ENCODE assay signal across 19 cellular contexts in the genomic region with DNA sequence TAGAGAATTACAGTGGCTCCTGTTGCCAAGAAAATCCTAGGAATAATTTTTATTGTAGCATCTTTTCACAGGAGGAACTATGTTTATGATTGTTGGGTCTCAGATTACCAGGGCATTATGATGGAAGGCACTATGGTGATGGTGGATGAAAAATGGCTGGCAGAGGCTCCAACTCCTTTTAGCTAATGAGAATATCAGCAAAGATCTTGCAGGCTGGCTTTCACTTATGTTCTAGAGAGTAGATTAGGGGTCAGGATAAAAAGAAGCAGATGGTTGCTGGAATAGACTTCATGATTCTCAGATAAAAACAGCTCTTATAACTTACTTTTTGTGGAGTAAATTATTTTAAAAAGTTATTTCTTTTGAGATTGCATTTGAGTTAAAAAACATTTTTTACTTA.
DNase-seq lines count a peak whose midpoint lies in the region; ATAC-seq and TF ChIP-seq lines count a peak whose summit lies in the region.
"Had no signal": no experiment of that assay in that cellular context is flagged by ENCODE, and none has a peak within 500 bp of the region (broad histone marks: within the 10 kb centered on the region; RNA-seq: fewer than 3 reads in every experiment).

No MANE protein-coding gene starts in this region.

- no peak overlapping the region for H2BK12ac ChIP-seq in neuronal stem cell (ENCODE audit: low read length)

- no peak overlapping the region for H2AK5ac ChIP-seq in neuronal stem cell (ENCODE audit: low read depth, low read length)

- H3K4me1 ChIP-seq in neuronal stem cell (ENCODE audit: control insufficient read depth in 2 of 2, insufficient read depth in 1 of 2, low read depth in 1 of 2, low read length in 2 of 2) = no peaks in the 10 kb centered on the region
- H3K4me1 ChIP-seq: BE2C, BLaER1 had no signal

- no peak overlapping the region for H3K14ac ChIP-seq in neuronal stem cell (ENCODE audit: low read length)

- H3K27ac ChIP-seq in neuronal stem cell (replicated peaks; ENCODE audit: low read length) = no peak overlapping the region
- H3K27ac ChIP-seq: BLaER1 had no signal

- no peak overlapping the region for H3K9ac ChIP-seq in neuronal stem cell (ENCODE audit: low read depth, low read length, poor library complexity)
- H3K9ac ChIP-seq: BLaER1 had no signal

- no peak overlapping the region for H3K18ac ChIP-seq in neuronal stem cell (ENCODE audit: low read length)

- H3K9me3 ChIP-seq in neuronal stem cell (replicated peaks in 1 of 2; ENCODE audit: control insufficient read depth in 2 of 2, insufficient read depth in 1 of 2, low read depth in 1 of 2, low read length in 2 of 2) = no peaks in the 10 kb centered on the region
- H3K9me3 ChIP-seq: BE2C, BLaER1 had no signal

- H3K79me1 ChIP-seq in neuronal stem cell (ENCODE audit: low read depth, low read length) = no peaks in the 10 kb centered on the region

- H2BK5ac ChIP-seq in neuronal stem cell (ENCODE audit: low read length) = no peak overlapping the region

- H3K23ac ChIP-seq in neuronal stem cell (ENCODE audit: low read depth, low read length, poor library complexity) = no peak overlapping the region

- H3K27me3 ChIP-seq in neuronal stem cell (ENCODE audit: control insufficient read depth in 3 of 3, insufficient read depth in 3 of 3, low read depth in 1 of 3, low read length in 3 of 3) = no peaks in the 10 kb centered on the region
- H3K27me3 ChIP-seq: BE2C, BLaER1 had no signal

- H2BK120ac ChIP-seq in neuronal stem cell (ENCODE audit: low read depth, low read length) = no peak overlapping the region

- no peak overlapping the region for H4K91ac ChIP-seq in neuronal stem cell (ENCODE audit: low read depth, low read length, poor library complexity)

- H2BK15ac ChIP-seq in neuronal stem cell (ENCODE audit: low read length) = no peak overlapping the region

- no peaks in the 10 kb centered on the region for H3K36me3 ChIP-seq in neuronal stem cell (replicated peaks in 1 of 2; ENCODE audit: control insufficient read depth in 2 of 2, insufficient read depth in 2 of 2, low read length in 2 of 2)
- H3K36me3 ChIP-seq: BE2C, BLaER1 had no signal

- no peak for ATAC-seq in SK-N-SH treated with all-trans-retinoic acid at 6 μM for 48 hours
- ATAC-seq in left colon = no peak

- intact Hi-C loops in left colon (cut with DNase I, micrococcal nuclease) = no loop called here

- H2AFZ ChIP-seq in neuronal stem cell (ENCODE audit: low read length) = peak overlapping the region; percentile 18

- no peak overlapping the region for H3K4me3 ChIP-seq in neuronal stem cell (ENCODE audit: low read length in 2 of 2)
- H3K4me3 ChIP-seq: BLaER1 had no signal

- no peak overlapping the region for H3K4me2 ChIP-seq in neuronal stem cell (ENCODE audit: insufficient read depth, low read length, poor library complexity, severe bottlenecking)
- H3K4me2 ChIP-seq: BLaER1 had no signal

- peak; percentile 40 for DNase-seq in NCI-H82 (lab: John Stamatoyannopoulos, UW)
- no peak for DNase-seq in NCI-H82 treated with DMSO at 0.1 percent for 48 hours (lab: John Stamatoyannopoulos, UW; ENCODE audit: unreplicated experiment)
- peak; percentile 94 for DNase-seq in SK-N-DZ (ENCODE audit: low spot score)
- DNase-seq in neuronal stem cell (ENCODE audit: low spot score) = no peak
- no peak for DNase-seq in left colon
- no peak for DNase-seq in stimulated activated CD4-positive, alpha-beta T cell treated with anti-CD3 and anti-CD28 coated beads, Interleukin-4, amount 100 ng/mL, for 24 hours
- no peak for DNase-seq in activated CD4-positive, alpha-beta T cell treated with anti-CD3 and anti-CD28 coated beads for 4 hours
- DNase-seq: 8988T; ACHN; BE2C; C1 segment of cervical spinal cord; CD4-positive, alpha-beta memory T cell; CD4-positive, CD25-positive, alpha-beta regulatory T cell; CD8-positive, alpha-beta memory T cell; COR-L47; DMS79 treated with DMSO at 0.1 percent for 48 hours; GF-D8 had no signal

- H3K4ac ChIP-seq in neuronal stem cell (ENCODE audit: low read length) = no peak overlapping the region

- H4K8ac ChIP-seq in neuronal stem cell (ENCODE audit: low read depth, low read length) = no peak overlapping the region

TF ChIP-seq in SK-N-SH treated with all-trans-retinoic acid at 6 μM for 48 hours, 23 proteins besides CTCF, POLR2A, EP300 and RAD21:
- TF ChIP-seq ARNTL (CRISPR knock-in tag; IDR thresholded peaks at IDR 0.05; ENCODE audit: borderline replicate concordance, low read depth) (no peak), TCF4 (CRISPR knock-in tag; IDR thresholded peaks at IDR 0.05; ENCODE audit: borderline replicate concordance) (peak; percentile 39; the same call in 1 of the 2 replicates)
TF ChIP-seq in SK-N-SH treated with all-trans-retinoic acid at 6 μM for 48 hours: peak in this region for 1.

Comparison
In these comparisons a context has a peak if more than half of its experiments do, and no peak if none do; other contexts are left out.
1. DNase-seq: peak in NCI-H82 (single experiment) and SK-N-DZ (single experiment); none in NCI-H82 treated with DMSO at 0.1 percent for 48 hours (single experiment), neuronal stem cell (single experiment), left colon (0 of 2), stimulated activated CD4-positive, alpha-beta T cell treated with anti-CD3 and anti-CD28 coated beads, Interleukin-4, amount 100 ng/mL, for 24 hours (single experiment) and activated CD4-positive, alpha-beta T cell treated with anti-CD3 and anti-CD28 coated beads for 4 hours (0 of 2).